In genomic region chr13:74258951-74259350, GRCh38 we compare ENCODE assay signal across 1 cellular context.
TF ChIP-seq lines count a peak whose summit lies in the region.

No MANE protein-coding gene starts in this region.

TF ChIP-seq in GM23338, 12 proteins besides CTCF, POLR2A, EP300 and RAD21 (continued from another document):
- TF ChIP-seq ZNF462 (CRISPR knock-in tag; IDR thresholded peaks at IDR 0.05) (no peak), JUNB (IDR thresholded peaks at IDR 0.05; ENCODE audit: unreplicated experiment) (no peak), ZNF331 (CRISPR knock-in tag; IDR thresholded peaks at IDR 0.05; ENCODE audit: low read depth) (no peak), EZH2 (IDR thresholded peaks at IDR 0.05; ENCODE audit: low read depth, unreplicated experiment) (no peak)
